In the genomic region with DNA sequence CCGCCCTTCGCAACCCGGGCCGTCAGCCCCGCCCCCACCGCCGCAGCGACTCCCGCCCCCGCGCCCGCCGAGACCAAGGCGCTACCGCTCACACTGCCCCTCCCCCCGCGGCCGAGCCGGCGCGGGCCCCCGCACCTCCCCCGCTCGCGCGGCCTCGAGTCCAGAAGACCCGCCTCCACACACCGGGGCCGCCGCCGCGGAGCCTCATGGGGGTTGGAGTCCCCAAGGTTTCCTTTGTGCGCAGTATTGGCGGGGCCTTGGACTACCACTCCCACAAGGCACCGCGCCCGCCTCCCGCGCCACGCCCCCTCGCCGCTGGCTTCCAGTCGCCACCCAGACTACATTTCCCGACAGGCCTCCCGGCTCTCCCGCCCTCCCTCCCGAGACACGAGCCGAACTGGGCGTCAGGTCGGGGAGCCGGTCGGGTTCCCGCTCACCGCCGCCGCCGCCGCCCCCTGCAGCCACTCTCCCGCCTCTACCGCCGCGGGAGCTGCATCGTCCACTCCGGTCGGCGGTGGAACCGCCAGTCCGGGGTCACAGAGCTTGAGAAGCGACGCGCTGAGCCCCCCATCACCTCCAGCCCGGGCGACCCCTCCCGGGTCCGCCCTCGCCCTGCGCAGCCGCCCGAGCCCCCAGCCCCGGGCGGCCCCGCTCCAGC, we compare ENCODE assay signal across 8 cellular contexts. TPM values are rescaled to one million over a fixed set of nuclear protein-coding genes. Genes with fewer than 3 reads are reported as not detected.
DNase-seq lines count a peak whose midpoint lies in the region; ATAC-seq and TF ChIP-seq lines count a peak whose summit lies in the region.

A gene (plus strand): TSS at position 371 of the 658 bp plus-strand sequence. CDS start 336 bp downstream, outside the sequence.

- DNase-seq in DMS79 treated with DMSO at 0.1 percent for 48 hours (lab: John Stamatoyannopoulos, UW) (peak; percentile 98), Peyer's patch (peak; percentile 99 to 100 (median 100)), esophagus muscularis mucosa (ENCODE audit: extremely low spot score) (peak; percentile 100)
- peak; percentile 99 to 100 for DNase-seq in activated T-cell treated with anti-CD3 and anti-CD28 coated beads, Interleukin-2, amount 50 U/mL, for 48 hours
- peak; percentile 99 for DNase-seq in stimulated activated CD8-positive, alpha-beta memory T cell treated with anti-CD3 and anti-CD28 coated beads, Interleukin-7, amount 100 ng/mL, for 24 hours (ENCODE audit: low read depth)

- TF ChIP-seq CTCF in Peyer's patch (IDR thresholded peaks at IDR 0.05): no peak
- peak in 1 of 3 experiments; percentile 0 for TF ChIP-seq CTCF in esophagus muscularis mucosa (IDR thresholded peaks at IDR 0.05)

- ATAC-seq in GM21825 (IDR thresholded peaks at IDR 0.05; ENCODE audit: unreplicated experiment): peak; percentile 87

- TF ChIP-seq EP300 in esophagus muscularis mucosa (IDR thresholded peaks at IDR 0.05): no peak

- H3K36me3 ChIP-seq in KOPT-K1 (ENCODE audit: insufficient read depth, low read length): peaks cover 21% of the 10 kb centered on the region
- peaks cover 0 to 7% (median 0%) of the 10 kb centered on the region in 3 donors for H3K36me3 ChIP-seq in Peyer's patch
- H3K36me3 ChIP-seq in esophagus muscularis mucosa: peaks cover 0 to 16% (median 7%) of the 10 kb centered on the region in 4 donors
- H3K36me3 ChIP-seq in muscle layer of duodenum (ENCODE audit: control insufficient read depth in 1 of 2, insufficient read depth in 2 of 2, low read length in 2 of 2): peaks cover 0 to 3% of the 10 kb centered on the region in 2 donors

- intact Hi-C loops in esophagus muscularis mucosa (cut with DNase I): no loop called here

- WGBS in esophagus muscularis mucosa: 0% methylated on average over 9 of the region's 84 CpGs

- peak within 1 kb of the TSS; percentile 78 for H3K27ac ChIP-seq in KOPT-K1 (ENCODE audit: low read depth, low read length, poor library complexity, severe bottlenecking)
- peak within 1 kb of the TSS; percentile 87 to 93 (median 92) for H3K27ac ChIP-seq in Peyer's patch
- peak within 1 kb of the TSS; percentile 94 to 100 (median 99) for H3K27ac ChIP-seq in esophagus muscularis mucosa (replicated peaks in 1 of 4)
- H3K27ac ChIP-seq in muscle layer of duodenum (ENCODE audit: low read length): peak within 1 kb of the TSS; percentile 91

- no peaks in the 10 kb centered on the region for H3K27me3 ChIP-seq in Peyer's patch
- no peaks in the 10 kb centered on the region for H3K27me3 ChIP-seq in esophagus muscularis mucosa
- H3K27me3 ChIP-seq in muscle layer of duodenum (ENCODE audit: low read depth, low read length): no peaks in the 10 kb centered on the region

- H3K4me1 ChIP-seq in Peyer's patch (peaks cover 0 to 11% (median 2%) of the 10 kb centered on the region in 4 donors), esophagus muscularis mucosa (peaks cover 31 to 72% (median 68%) of the 10 kb centered on the region in 4 donors), muscle layer of duodenum (ENCODE audit: control insufficient read depth in 1 of 2, insufficient read depth in 2 of 2, low read length in 2 of 2) (peaks cover 4 to 25% of the 10 kb centered on the region in 2 donors)

- TF ChIP-seq POLR2A in Peyer's patch (IDR thresholded peaks at IDR 0.05): peak in 1 of 2 donors; percentile 37
- TF ChIP-seq POLR2A in esophagus muscularis mucosa (IDR thresholded peaks at IDR 0.05; ENCODE audit: low read depth): peak; percentile 51

- H3K4me3 ChIP-seq in Peyer's patch: peak within 1 kb of the TSS; percentile 83 to 100 (median 92)
- H3K4me3 ChIP-seq in esophagus muscularis mucosa: peak within 1 kb of the TSS; percentile 91 to 100 (median 98)
- H3K4me3 ChIP-seq in muscle layer of duodenum (ENCODE audit: low read depth in 1 of 2, low read length in 2 of 2): peak within 1 kb of the TSS; percentile 81 to 87

- H3K9me3 ChIP-seq in KOPT-K1 (ENCODE audit: insufficient read depth, low read length, poor library complexity, severe bottlenecking) (no peaks in the 10 kb centered on the region), Peyer's patch (no peaks in the 10 kb centered on the region), esophagus muscularis mucosa (no peaks in the 10 kb centered on the region), muscle layer of duodenum (ENCODE audit: control insufficient read depth in 1 of 2, low read length in 2 of 2) (no peaks in the 10 kb centered on the region)

RNA-seq across cellular contexts. Expression of the gene that starts here (rescaled TPM):
- total RNA-seq in Peyer's patch: 1 to 10 TPM; 3.3 to 7.4 (median 6.0) TPM
- total RNA-seq in esophagus muscularis mucosa: 10 to 100 TPM; 16.6 to 32.1 (median 27.9) TPM

Comparison
In these comparisons a context has a peak if more than half of its experiments do, and no peak if none do; other contexts are left out.
1. Peak in every context shown above with its lines: DNase-seq, ATAC-seq, H3K4me3 ChIP-seq and H3K27ac ChIP-seq.